ENCODE assay signal across 8 cellular contexts in the genomic region with DNA sequence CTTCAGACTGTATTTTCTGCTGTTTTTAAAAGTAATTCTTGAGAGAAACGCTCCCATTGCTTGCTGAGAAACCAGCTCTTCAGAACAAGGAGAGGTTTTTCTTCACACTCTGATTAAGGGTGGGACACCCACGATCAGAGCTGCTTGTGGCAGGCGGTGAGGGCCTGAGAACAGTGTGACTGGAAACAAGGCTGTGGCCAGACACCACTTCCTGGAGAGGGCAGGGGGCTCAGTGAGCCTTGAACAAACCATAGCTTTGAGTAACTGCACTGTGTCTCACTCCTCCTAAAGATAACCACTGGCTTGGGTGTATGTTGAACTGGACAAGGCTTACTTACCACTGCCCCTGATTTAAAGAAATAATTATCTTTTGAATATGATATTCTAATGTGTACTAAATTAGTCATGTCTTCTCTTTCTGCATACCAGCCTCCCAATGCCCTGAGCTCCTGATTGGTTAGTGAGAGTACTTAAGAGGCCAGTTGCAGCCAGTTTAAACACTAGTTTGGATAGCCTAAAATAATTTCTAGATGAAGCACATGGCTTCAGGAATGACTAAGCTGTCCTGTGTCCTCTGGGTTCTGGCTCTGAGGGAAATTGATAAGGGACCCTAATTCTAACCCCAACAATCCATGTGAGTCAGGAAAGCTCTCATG. TPM values are rescaled to one million over a fixed set of nuclear protein-coding genes. Genes with fewer than 3 reads are reported as not detected.
DNase-seq lines count a peak whose midpoint lies in the region; ATAC-seq lines count a peak whose summit lies in the region.

No MANE protein-coding gene starts in this region.

- peak; percentile 85 for ATAC-seq in GM21381 (IDR thresholded peaks at IDR 0.05; ENCODE audit: unreplicated experiment)
- ATAC-seq in HG03571 (IDR thresholded peaks at IDR 0.05; ENCODE audit: unreplicated experiment), result peak; percentile 93
- peak; percentile 93 for ATAC-seq in activated naive CD8-positive, alpha-beta T cell treated with anti-CD3 and anti-CD28 coated beads, Interleukin-2, amount 50 U/mL, for 24 hours
- peak; percentile 98 for ATAC-seq in stimulated activated memory B cell treated with anti-CD40 and anti-IgM and Interleukin-4, amounts not matched to agents 10 μg/mL and 1 μg/mL and 100 μg/mL, for 72 hours

- H3K4me2 ChIP-seq in BLaER1, result peak overlapping the region; percentile 40

- no peak overlapping the region for H3K4me3 ChIP-seq in BLaER1

- H3K27ac ChIP-seq in BLaER1, result no peak overlapping the region

- H3K9me3 ChIP-seq in BLaER1, result peaks cover 34% of the 10 kb centered on the region

- peak; percentile 58 for DNase-seq in activated naive CD8-positive, alpha-beta T cell treated with anti-CD3 and anti-CD28 coated beads, Interleukin-2, amount 50 U/mL, for 24 hours
- DNase-seq in retina (no peak), NCI-H1417 treated with DMSO at 0.1 percent for 48 hours (lab: John Stamatoyannopoulos, UW) (no peak), cerebellum (ENCODE audit: low spot score) (no peak)

- peak overlapping the region; percentile 44 for H3K4me3 Mint-ChIP-seq in activated naive CD8-positive, alpha-beta T cell treated with anti-CD3 and anti-CD28 coated beads, Interleukin-2, amount 50 U/mL, for 24 hours
- H3K4me3 Mint-ChIP-seq in stimulated activated memory B cell treated with anti-CD40 and anti-IgM and Interleukin-4, amounts not matched to agents 10 μg/mL and 1 μg/mL and 100 μg/mL, for 72 hours, result no peak overlapping the region

- H3K27me3 Mint-ChIP-seq in activated naive CD8-positive, alpha-beta T cell treated with anti-CD3 and anti-CD28 coated beads, Interleukin-2, amount 50 U/mL, for 24 hours, result no peaks in the 10 kb centered on the region
- no peaks in the 10 kb centered on the region for H3K27me3 Mint-ChIP-seq in stimulated activated memory B cell treated with anti-CD40 and anti-IgM and Interleukin-4, amounts not matched to agents 10 μg/mL and 1 μg/mL and 100 μg/mL, for 72 hours

- H4K20me1 ChIP-seq in BLaER1, result no peaks in the 10 kb centered on the region; the same call in 1 of the 2 replicates

- peaks cover 95% of the 10 kb centered on the region for H3K27me3 ChIP-seq in BLaER1

- peaks cover 10% of the 10 kb centered on the region for H3K9me3 Mint-ChIP-seq in activated naive CD8-positive, alpha-beta T cell treated with anti-CD3 and anti-CD28 coated beads, Interleukin-2, amount 50 U/mL, for 24 hours
- H3K9me3 Mint-ChIP-seq in stimulated activated memory B cell treated with anti-CD40 and anti-IgM and Interleukin-4, amounts not matched to agents 10 μg/mL and 1 μg/mL and 100 μg/mL, for 72 hours, result no peaks in the 10 kb centered on the region

- H3K36me3 Mint-ChIP-seq in activated naive CD8-positive, alpha-beta T cell treated with anti-CD3 and anti-CD28 coated beads, Interleukin-2, amount 50 U/mL, for 24 hours (ENCODE audit: low read depth), result peaks cover 35% of the 10 kb centered on the region
- peaks cover 7% of the 10 kb centered on the region for H3K36me3 Mint-ChIP-seq in stimulated activated memory B cell treated with anti-CD40 and anti-IgM and Interleukin-4, amounts not matched to agents 10 μg/mL and 1 μg/mL and 100 μg/mL, for 72 hours

- no peak overlapping the region for H3K9ac ChIP-seq in BLaER1

- peak overlapping the region; percentile 83 for H3K27ac Mint-ChIP-seq in activated naive CD8-positive, alpha-beta T cell treated with anti-CD3 and anti-CD28 coated beads, Interleukin-2, amount 50 U/mL, for 24 hours
- H3K27ac Mint-ChIP-seq in stimulated activated memory B cell treated with anti-CD40 and anti-IgM and Interleukin-4, amounts not matched to agents 10 μg/mL and 1 μg/mL and 100 μg/mL, for 72 hours, result peak overlapping the region; percentile 24

- peaks cover 28% of the 10 kb centered on the region for H3K4me1 ChIP-seq in BLaER1

- H3K4me1 Mint-ChIP-seq in activated naive CD8-positive, alpha-beta T cell treated with anti-CD3 and anti-CD28 coated beads, Interleukin-2, amount 50 U/mL, for 24 hours, result peaks cover 74% of the 10 kb centered on the region
- H3K4me1 Mint-ChIP-seq in stimulated activated memory B cell treated with anti-CD40 and anti-IgM and Interleukin-4, amounts not matched to agents 10 μg/mL and 1 μg/mL and 100 μg/mL, for 72 hours, result peaks cover 37% of the 10 kb centered on the region

- H3K36me3 ChIP-seq in BLaER1, result 0 out of 2 replicates have a peak, but pooled peaks cover 8% of the 10 kb centered on the region

RNA-seq across cellular contexts. Expression of a gene that starts 3.7 kb away (rescaled TPM):
- total RNA-seq in cerebellum, result not detected

RNA-seq across cellular contexts. Expression of a gene that starts 31.5 kb away (rescaled TPM):
- total RNA-seq in cerebellum, result 8.4 TPM
